In the genomic region with DNA sequence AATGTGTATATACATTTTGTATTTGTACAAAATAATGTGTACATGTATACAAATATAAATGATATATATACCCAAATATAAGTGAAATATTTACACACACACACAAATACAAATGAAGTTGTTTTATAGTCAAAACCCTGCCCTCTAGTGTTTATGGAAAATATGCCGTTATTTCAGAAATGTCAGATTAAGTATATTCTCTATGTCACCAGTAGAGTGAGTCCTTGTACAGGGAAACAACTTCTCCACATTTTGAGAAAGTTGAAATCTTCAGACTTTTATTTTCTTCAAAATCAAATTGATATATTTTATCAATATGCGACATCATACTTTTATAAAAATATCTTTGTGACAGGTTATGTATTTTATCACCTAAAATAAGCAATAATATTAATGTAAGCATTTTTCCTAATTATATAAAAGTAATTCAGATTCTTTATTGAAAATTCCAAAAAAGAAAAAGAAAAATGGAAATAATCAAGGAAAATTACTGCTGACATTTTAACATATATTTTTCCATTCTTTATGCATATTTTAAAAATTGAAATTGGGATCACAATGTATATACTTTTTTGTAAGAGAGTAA, we compare ENCODE assay signal across 1 cellular context.
TF ChIP-seq lines count a peak whose summit lies in the region.

No MANE protein-coding gene starts in this region.

TF ChIP-seq in K562, 482 proteins besides CTCF, POLR2A, EP300 and RAD21 (continued from another document and continues in another):
- TF ChIP-seq CAMTA2 (CRISPR knock-in tag; conservative IDR thresholded peaks at IDR 0.05) (no peak), ZNF75A (CRISPR knock-in tag; IDR thresholded peaks at IDR 0.05) (no peak), GTF2F1 (IDR thresholded peaks at IDR 0.05; ENCODE audit: low read depth, low read length) (no peak), TFAM (CRISPR knock-in tag; conservative IDR thresholded peaks at IDR 0.05) (no peak), RBM22 (IDR thresholded peaks at IDR 0.05; ENCODE audit: low read depth, low read length, poor library complexity, severe bottlenecking) (no peak), NRF1 (conservative IDR thresholded peaks at IDR 0.05 in 1 of 2, IDR thresholded peaks at IDR 0.05 in 1 of 2) (no peak), KLF16 (IDR thresholded peaks at IDR 0.05) (peak; percentile 61), ZFPM2 (CRISPR knock-in tag; IDR thresholded peaks at IDR 0.05) (no peak), ZFP1 (CRISPR knock-in tag; IDR thresholded peaks at IDR 0.05) (no peak), TEAD4 (IDR thresholded peaks at IDR 0.05; ENCODE audit: low read length) (0 out of 2 replicates have a peak, but pooled peaks have one; percentile 29), TEAD4 (CRISPR knock-in tag; IDR thresholded peaks at IDR 0.05; ENCODE audit: borderline replicate concordance) (no peak), XRCC5 (IDR thresholded peaks at IDR 0.05; ENCODE audit: low read depth, low read length) (no peak), TCF7L2 (IDR thresholded peaks at IDR 0.05; ENCODE audit: low read depth, low read length) (no peak), CBX3 (IDR thresholded peaks at IDR 0.05; ENCODE audit: borderline replicate concordance in 1 of 2, low read length in 2 of 2) (0 out of 3 replicates have a peak, but pooled peaks of 1 of the 2 experiments have one; percentile 51), ZNF143 (CRISPR knock-in tag; IDR thresholded peaks at IDR 0.05) (no peak), CXXC5 (CRISPR knock-in tag; IDR thresholded peaks at IDR 0.05) (no peak), RBM17 (IDR thresholded peaks at IDR 0.05; ENCODE audit: borderline replicate concordance, low read depth, low read length) (no peak), PPARD (CRISPR knock-in tag; IDR thresholded peaks at IDR 0.05) (no peak), NFE2 (IDR thresholded peaks at IDR 0.05; ENCODE audit: low read depth) (no peak), POLR2H (tag; IDR thresholded peaks at IDR 0.05; ENCODE audit: low read depth) (peak; percentile 33; the same call in 1 of the 2 replicates), MTA3 (IDR thresholded peaks at IDR 0.05; ENCODE audit: borderline replicate concordance) (no peak)
- TF ChIP-seq, protein P1, sequence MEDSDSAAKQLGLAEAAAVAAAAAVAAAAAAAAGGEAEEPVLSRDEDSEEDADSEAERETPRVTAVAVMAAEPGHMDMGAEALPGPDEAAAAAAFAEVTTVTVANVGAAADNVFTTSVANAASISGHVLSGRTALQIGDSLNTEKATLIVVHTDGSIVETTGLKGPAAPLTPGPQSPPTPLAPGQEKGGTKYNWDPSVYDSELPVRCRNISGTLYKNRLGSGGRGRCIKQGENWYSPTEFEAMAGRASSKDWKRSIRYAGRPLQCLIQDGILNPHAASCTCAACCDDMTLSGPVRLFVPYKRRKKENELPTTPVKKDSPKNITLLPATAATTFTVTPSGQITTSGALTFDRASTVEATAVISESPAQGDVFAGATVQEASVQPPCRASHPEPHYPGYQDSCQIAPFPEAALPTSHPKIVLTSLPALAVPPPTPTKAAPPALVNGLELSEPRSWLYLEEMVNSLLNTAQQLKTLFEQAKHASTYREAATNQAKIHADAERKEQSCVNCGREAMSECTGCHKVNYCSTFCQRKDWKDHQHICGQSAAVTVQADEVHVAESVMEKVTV (CRISPR knock-in tag; IDR thresholded peaks at IDR 0.05), result peak; percentile 60; the same call in 1 of the 2 replicates
- TF ChIP-seq, protein P2, sequence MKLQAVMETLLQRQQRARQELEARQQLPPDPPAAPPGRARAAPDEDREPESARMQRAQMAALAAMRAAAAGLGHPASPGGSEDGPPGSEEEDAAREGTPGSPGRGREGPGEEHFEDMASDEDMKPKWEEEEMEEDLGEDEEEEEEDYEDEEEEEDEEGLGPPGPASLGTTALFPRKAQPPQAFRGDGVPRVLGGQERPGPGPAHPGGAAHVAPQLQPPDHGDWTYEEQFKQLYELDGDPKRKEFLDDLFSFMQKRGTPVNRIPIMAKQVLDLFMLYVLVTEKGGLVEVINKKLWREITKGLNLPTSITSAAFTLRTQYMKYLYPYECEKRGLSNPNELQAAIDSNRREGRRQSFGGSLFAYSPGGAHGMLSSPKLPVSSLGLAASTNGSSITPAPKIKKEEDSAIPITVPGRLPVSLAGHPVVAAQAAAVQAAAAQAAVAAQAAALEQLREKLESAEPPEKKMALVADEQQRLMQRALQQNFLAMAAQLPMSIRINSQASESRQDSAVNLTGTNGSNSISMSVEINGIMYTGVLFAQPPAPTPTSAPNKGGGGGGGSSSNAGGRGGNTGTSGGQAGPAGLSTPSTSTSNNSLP (IDR thresholded peaks at IDR 0.05; ENCODE audit: borderline replicate concordance, low read depth, low read length), result peak; percentile 91; the same call in 1 of the 2 replicates
- TF ChIP-seq, protein P3, sequence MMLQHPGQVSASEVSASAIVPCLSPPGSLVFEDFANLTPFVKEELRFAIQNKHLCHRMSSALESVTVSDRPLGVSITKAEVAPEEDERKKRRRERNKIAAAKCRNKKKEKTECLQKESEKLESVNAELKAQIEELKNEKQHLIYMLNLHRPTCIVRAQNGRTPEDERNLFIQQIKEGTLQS (IDR thresholded peaks at IDR 0.05), result no peak
- TF ChIP-seq, protein P3 (CRISPR knock-in tag; conservative IDR thresholded peaks at IDR 0.05), result no peak
- TF ChIP-seq, protein P4, sequence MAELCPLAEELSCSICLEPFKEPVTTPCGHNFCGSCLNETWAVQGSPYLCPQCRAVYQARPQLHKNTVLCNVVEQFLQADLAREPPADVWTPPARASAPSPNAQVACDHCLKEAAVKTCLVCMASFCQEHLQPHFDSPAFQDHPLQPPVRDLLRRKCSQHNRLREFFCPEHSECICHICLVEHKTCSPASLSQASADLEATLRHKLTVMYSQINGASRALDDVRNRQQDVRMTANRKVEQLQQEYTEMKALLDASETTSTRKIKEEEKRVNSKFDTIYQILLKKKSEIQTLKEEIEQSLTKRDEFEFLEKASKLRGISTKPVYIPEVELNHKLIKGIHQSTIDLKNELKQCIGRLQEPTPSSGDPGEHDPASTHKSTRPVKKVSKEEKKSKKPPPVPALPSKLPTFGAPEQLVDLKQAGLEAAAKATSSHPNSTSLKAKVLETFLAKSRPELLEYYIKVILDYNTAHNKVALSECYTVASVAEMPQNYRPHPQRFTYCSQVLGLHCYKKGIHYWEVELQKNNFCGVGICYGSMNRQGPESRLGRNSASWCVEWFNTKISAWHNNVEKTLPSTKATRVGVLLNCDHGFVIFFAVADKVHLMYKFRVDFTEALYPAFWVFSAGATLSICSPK (IDR thresholded peaks at IDR 0.05; ENCODE audit: borderline replicate concordance), result no peak
- TF ChIP-seq, protein P5, sequence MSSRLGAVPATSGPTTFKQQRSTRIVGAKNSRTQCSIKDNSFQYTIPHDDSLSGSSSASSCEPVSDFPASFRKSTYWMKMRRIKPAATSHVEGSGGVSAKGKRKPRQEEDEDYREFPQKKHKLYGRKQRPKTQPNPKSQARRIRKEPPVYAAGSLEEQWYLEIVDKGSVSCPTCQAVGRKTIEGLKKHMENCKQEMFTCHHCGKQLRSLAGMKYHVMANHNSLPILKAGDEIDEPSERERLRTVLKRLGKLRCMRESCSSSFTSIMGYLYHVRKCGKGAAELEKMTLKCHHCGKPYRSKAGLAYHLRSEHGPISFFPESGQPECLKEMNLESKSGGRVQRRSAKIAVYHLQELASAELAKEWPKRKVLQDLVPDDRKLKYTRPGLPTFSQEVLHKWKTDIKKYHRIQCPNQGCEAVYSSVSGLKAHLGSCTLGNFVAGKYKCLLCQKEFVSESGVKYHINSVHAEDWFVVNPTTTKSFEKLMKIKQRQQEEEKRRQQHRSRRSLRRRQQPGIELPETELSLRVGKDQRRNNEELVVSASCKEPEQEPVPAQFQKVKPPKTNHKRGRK (tag; IDR thresholded peaks at IDR 0.05), result peak; percentile 46; the same call in 1 of the 2 replicates
- TF ChIP-seq, protein P6, sequence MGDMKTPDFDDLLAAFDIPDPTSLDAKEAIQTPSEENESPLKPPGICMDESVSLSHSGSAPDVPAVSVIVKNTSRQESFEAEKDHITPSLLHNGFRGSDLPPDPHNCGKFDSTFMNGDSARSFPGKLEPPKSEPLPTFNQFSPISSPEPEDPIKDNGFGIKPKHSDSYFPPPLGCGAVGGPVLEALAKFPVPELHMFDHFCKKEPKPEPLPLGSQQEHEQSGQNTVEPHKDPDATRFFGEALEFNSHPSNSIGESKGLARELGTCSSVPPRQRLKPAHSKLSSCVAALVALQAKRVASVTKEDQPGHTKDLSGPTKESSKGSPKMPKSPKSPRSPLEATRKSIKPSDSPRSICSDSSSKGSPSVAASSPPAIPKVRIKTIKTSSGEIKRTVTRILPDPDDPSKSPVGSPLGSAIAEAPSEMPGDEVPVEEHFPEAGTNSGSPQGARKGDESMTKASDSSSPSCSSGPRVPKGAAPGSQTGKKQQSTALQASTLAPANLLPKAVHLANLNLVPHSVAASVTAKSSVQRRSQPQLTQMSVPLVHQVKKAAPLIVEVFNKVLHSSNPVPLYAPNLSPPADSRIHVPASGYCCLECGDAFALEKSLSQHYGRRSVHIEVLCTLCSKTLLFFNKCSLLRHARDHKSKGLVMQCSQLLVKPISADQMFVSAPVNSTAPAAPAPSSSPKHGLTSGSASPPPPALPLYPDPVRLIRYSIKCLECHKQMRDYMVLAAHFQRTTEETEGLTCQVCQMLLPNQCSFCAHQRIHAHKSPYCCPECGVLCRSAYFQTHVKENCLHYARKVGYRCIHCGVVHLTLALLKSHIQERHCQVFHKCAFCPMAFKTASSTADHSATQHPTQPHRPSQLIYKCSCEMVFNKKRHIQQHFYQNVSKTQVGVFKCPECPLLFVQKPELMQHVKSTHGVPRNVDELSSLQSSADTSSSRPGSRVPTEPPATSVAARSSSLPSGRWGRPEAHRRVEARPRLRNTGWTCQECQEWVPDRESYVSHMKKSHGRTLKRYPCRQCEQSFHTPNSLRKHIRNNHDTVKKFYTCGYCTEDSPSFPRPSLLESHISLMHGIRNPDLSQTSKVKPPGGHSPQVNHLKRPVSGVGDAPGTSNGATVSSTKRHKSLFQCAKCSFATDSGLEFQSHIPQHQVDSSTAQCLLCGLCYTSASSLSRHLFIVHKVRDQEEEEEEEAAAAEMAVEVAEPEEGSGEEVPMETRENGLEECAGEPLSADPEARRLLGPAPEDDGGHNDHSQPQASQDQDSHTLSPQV (IDR thresholded peaks at IDR 0.05), result 0 out of 2 replicates have a peak, but pooled peaks have one; percentile 21
- TF ChIP-seq, protein P7, sequence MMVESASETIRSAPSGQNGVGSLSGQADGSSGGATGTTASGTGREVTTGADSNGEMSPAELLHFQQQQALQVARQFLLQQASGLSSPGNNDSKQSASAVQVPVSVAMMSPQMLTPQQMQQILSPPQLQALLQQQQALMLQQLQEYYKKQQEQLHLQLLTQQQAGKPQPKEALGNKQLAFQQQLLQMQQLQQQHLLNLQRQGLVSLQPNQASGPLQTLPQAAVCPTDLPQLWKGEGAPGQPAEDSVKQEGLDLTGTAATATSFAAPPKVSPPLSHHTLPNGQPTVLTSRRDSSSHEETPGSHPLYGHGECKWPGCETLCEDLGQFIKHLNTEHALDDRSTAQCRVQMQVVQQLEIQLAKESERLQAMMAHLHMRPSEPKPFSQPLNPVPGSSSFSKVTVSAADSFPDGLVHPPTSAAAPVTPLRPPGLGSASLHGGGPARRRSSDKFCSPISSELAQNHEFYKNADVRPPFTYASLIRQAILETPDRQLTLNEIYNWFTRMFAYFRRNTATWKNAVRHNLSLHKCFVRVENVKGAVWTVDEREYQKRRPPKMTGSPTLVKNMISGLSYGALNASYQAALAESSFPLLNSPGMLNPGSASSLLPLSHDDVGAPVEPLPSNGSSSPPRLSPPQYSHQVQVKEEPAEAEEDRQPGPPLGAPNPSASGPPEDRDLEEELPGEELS (CRISPR knock-in tag; IDR thresholded peaks at IDR 0.05; ENCODE audit: borderline replicate concordance), result no peak
- TF ChIP-seq, protein P8, sequence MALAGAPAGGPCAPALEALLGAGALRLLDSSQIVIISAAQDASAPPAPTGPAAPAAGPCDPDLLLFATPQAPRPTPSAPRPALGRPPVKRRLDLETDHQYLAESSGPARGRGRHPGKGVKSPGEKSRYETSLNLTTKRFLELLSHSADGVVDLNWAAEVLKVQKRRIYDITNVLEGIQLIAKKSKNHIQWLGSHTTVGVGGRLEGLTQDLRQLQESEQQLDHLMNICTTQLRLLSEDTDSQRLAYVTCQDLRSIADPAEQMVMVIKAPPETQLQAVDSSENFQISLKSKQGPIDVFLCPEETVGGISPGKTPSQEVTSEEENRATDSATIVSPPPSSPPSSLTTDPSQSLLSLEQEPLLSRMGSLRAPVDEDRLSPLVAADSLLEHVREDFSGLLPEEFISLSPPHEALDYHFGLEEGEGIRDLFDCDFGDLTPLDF (CRISPR knock-in tag; IDR thresholded peaks at IDR 0.05), result no peak
- TF ChIP-seq, protein P9, sequence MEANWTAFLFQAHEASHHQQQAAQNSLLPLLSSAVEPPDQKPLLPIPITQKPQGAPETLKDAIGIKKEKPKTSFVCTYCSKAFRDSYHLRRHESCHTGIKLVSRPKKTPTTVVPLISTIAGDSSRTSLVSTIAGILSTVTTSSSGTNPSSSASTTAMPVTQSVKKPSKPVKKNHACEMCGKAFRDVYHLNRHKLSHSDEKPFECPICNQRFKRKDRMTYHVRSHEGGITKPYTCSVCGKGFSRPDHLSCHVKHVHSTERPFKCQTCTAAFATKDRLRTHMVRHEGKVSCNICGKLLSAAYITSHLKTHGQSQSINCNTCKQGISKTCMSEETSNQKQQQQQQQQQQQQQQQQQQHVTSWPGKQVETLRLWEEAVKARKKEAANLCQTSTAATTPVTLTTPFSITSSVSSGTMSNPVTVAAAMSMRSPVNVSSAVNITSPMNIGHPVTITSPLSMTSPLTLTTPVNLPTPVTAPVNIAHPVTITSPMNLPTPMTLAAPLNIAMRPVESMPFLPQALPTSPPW (CRISPR knock-in tag; IDR thresholded peaks at IDR 0.05), result no peak
- TF ChIP-seq, protein P10, sequence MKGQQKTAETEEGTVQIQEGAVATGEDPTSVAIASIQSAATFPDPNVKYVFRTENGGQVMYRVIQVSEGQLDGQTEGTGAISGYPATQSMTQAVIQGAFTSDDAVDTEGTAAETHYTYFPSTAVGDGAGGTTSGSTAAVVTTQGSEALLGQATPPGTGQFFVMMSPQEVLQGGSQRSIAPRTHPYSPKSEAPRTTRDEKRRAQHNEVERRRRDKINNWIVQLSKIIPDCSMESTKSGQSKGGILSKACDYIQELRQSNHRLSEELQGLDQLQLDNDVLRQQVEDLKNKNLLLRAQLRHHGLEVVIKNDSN (CRISPR knock-in tag; IDR thresholded peaks at IDR 0.05), result no peak
- TF ChIP-seq, protein P11, sequence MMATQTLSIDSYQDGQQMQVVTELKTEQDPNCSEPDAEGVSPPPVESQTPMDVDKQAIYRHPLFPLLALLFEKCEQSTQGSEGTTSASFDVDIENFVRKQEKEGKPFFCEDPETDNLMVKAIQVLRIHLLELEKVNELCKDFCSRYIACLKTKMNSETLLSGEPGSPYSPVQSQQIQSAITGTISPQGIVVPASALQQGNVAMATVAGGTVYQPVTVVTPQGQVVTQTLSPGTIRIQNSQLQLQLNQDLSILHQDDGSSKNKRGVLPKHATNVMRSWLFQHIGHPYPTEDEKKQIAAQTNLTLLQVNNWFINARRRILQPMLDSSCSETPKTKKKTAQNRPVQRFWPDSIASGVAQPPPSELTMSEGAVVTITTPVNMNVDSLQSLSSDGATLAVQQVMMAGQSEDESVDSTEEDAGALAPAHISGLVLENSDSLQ (IDR thresholded peaks at IDR 0.05), result 0 out of 2 replicates have a peak, but pooled peaks have one; percentile 15
- TF ChIP-seq, protein P12, sequence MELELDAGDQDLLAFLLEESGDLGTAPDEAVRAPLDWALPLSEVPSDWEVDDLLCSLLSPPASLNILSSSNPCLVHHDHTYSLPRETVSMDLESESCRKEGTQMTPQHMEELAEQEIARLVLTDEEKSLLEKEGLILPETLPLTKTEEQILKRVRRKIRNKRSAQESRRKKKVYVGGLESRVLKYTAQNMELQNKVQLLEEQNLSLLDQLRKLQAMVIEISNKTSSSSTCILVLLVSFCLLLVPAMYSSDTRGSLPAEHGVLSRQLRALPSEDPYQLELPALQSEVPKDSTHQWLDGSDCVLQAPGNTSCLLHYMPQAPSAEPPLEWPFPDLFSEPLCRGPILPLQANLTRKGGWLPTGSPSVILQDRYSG (tag; conservative IDR thresholded peaks at IDR 0.05; ENCODE audit: low read depth), result no peak
